Comparison of ENCODE assay signal across 8 cellular contexts in the genomic region with DNA sequence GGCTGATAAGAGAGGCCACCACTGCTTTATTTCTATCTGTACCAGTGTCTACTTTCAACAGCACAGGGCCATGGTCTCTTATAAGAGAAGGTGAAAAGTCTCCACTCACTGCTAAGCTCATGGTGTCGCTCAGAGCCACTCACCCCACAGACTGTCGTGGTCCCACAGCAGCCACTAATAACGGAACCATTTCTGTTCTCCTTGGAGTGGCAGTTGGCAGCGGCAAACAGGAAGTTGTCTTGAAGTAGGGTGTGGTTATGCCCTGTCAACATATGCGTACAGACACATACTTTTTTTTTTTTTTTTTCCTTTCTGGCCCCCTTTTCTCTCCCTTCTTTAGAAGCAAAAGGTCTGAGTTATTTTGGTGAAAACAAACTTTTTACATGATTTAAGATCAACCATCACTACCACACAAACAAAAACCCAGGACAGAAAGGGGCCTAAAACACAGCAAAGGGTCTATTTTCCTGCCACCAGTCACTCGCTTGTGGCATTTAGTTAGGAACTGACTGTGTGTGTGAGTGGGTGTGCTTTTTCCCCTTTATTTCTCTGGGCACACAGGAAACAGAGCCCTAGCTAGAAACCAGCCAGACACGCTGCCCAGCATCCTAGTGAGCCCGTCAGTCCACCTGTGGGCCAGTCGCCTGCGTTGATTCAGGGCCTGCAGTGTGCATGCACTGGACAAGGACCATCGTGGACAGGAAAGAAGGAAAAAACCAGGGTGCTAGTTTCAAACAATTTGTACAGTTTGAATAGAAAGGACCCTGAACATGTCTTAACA.
DNase-seq lines count a peak whose midpoint lies in the region; ATAC-seq lines count a peak whose summit lies in the region.

No MANE protein-coding gene starts in this region.

- H2AK5ac ChIP-seq in trophoblast cell (ENCODE audit: low read length): no peak overlapping the region

- ATAC-seq in GM18867 (IDR thresholded peaks at IDR 0.05; ENCODE audit: unreplicated experiment) (peak; percentile 61), HG03064 (IDR thresholded peaks at IDR 0.05; ENCODE audit: low read depth, unreplicated experiment) (peak; percentile 61)

- H3K9me3 ChIP-seq in skeletal muscle satellite cell (replicated peaks; ENCODE audit: low read length) (no peaks in the 10 kb centered on the region), trophoblast cell (ENCODE audit: insufficient read depth, low read depth, low read length) (peaks cover 2% of the 10 kb centered on the region)

- DNase-seq in T-helper 2 cell (peak in 4 of 5 experiments; percentile 24 to 97 (median 67)), ureter (ENCODE audit: low spot score) (no peak), HCEC 1CT (no peak), trophoblast cell (no peak)
- DNase-seq in central memory CD4-positive, alpha-beta T cell: peak; percentile 77

- H3K23ac ChIP-seq in trophoblast cell (ENCODE audit: low read length): no peak overlapping the region

- H3K27me3 ChIP-seq in skeletal muscle satellite cell (ENCODE audit: control insufficient read depth, insufficient read depth, low read length) (no peaks in the 10 kb centered on the region), trophoblast cell (ENCODE audit: insufficient read depth, low read length) (no peaks in the 10 kb centered on the region)

- peaks cover 15% of the 10 kb centered on the region for H3K4me1 ChIP-seq in skeletal muscle satellite cell (ENCODE audit: control insufficient read depth, insufficient read depth, low read length)
- peaks cover 11 to 13% of the 10 kb centered on the region in 2 experiments for H3K4me1 ChIP-seq in trophoblast cell (ENCODE audit: control insufficient read depth in 1 of 2, insufficient read depth in 2 of 2, low read length in 2 of 2)

- H4K91ac ChIP-seq in trophoblast cell (ENCODE audit: low read depth, low read length): no peak overlapping the region

- H3K4me2 ChIP-seq in skeletal muscle satellite cell (ENCODE audit: low read length) (peak overlapping the region; percentile 81), trophoblast cell (ENCODE audit: low read length) (no peak overlapping the region)

- H3K9ac ChIP-seq in skeletal muscle satellite cell (ENCODE audit: low read depth, low read length) (no peak overlapping the region), trophoblast cell (ENCODE audit: low read length) (no peak overlapping the region)

- no peaks in the 10 kb centered on the region for H3K79me2 ChIP-seq in trophoblast cell (ENCODE audit: control insufficient read depth, insufficient read depth, low read length, poor library complexity)

- no peak overlapping the region for H3K4ac ChIP-seq in trophoblast cell (ENCODE audit: low read depth, low read length)

- no peak overlapping the region for H2BK12ac ChIP-seq in trophoblast cell (ENCODE audit: low read length)

- H3K36me3 ChIP-seq in skeletal muscle satellite cell (ENCODE audit: insufficient read depth, low read length) (no peaks in the 10 kb centered on the region), trophoblast cell (ENCODE audit: control insufficient read depth in 1 of 2, insufficient read depth in 2 of 2, low read length in 2 of 2) (no peaks in the 10 kb centered on the region)

- no peak overlapping the region for H3K4me3 ChIP-seq in skeletal muscle satellite cell (ENCODE audit: low read length)
- H3K4me3 ChIP-seq in trophoblast cell (ENCODE audit: low read depth, low read length): no peak overlapping the region

- no peak overlapping the region for H3K27ac ChIP-seq in trophoblast cell (ENCODE audit: low read depth, low read length)

- H3K79me1 ChIP-seq in trophoblast cell (ENCODE audit: low read length): peaks cover 2% of the 10 kb centered on the region

- H2BK5ac ChIP-seq in trophoblast cell (ENCODE audit: low read depth, low read length, poor library complexity): no peak overlapping the region

- H2BK120ac ChIP-seq in trophoblast cell (ENCODE audit: insufficient read depth, low read length, poor library complexity): no peak overlapping the region

- H3K18ac ChIP-seq in trophoblast cell (ENCODE audit: low read length): no peak overlapping the region

- H4K12ac ChIP-seq in trophoblast cell (ENCODE audit: low read depth, low read length): no peak overlapping the region

- H3K14ac ChIP-seq in trophoblast cell (ENCODE audit: low read length): no peak overlapping the region

- no peak overlapping the region for H4K8ac ChIP-seq in trophoblast cell (ENCODE audit: low read depth, low read length)

- no peak overlapping the region for H2AFZ ChIP-seq in trophoblast cell (ENCODE audit: insufficient read depth, low read length, poor library complexity)

- whole genome bisulfite sequencing in trophoblast cell (ENCODE audit: extremely low coverage, insufficient coverage, insufficient read length): no CpG with 5 or more reads among the region's 11 CpGs

Comparison
In these comparisons a context has a peak if more than half of its experiments do, and no peak if none do; other contexts are left out.
1. DNase-seq: peak in T-helper 2 cell (4 of 5) and central memory CD4-positive, alpha-beta T cell (single experiment); none in ureter (single experiment), HCEC 1CT (single experiment) and trophoblast cell (0 of 2).